Comparison of ENCODE assay signal across 20 cellular contexts in the genomic region with DNA sequence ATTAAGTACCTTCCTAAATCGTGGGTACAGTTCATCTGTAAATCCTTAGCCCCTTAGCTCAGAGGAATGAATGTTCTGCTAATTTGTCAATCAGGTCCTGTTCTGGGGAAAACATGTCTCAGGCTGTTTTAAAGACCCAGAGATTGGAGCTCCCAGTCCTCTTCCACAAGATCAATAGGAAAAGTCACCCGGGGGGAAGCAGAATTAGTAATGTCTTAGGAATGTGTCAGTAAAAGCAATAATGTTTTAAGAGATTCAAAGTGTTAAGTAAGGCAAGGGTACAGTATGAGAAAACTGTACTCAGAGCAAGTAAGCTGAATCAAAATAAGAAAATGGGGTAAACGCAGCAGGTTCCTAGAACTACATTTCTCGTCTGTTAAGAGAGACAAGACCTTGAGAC.
A peak's percentile ranks its signal among the peaks of the same experiment; 100 is the strongest.
DNase-seq lines count a peak whose midpoint lies in the region; ATAC-seq and TF ChIP-seq lines count a peak whose summit lies in the region.
"Had no signal": no experiment of that assay in that cellular context is flagged by ENCODE, and none has a peak within 500 bp of the region (broad histone marks: within the 10 kb centered on the region; RNA-seq: fewer than 3 reads in every experiment).

No MANE protein-coding gene starts in this region.

- no TSS peak for BruUV-seq in PC-9 (replicated peaks; lab: Mats Ljungman, UMichigan)

- 61 to 66% methylated on average over 4 of the region's 4 CpGs for WGBS in GM23248 (ENCODE audit: low coverage in 1 of 2, low lambda C conversion rate in 2 of 2, missing lambda C conversion rate in 2 of 2), 2 experiments
- 68 to 74% methylated on average over 3 to 4 of the region's 4 CpGs for WGBS in mesodermal cell (ENCODE audit: insufficient coverage in 2 of 2), 2 experiments

- in situ Hi-C loops in GM23248 (cut with MboI), result no loop called here

- H3K27me3 ChIP-seq in GM23248 (replicated peaks; ENCODE audit: insufficient read depth) (no peaks in the 10 kb centered on the region), PC-9 (ENCODE audit: insufficient read depth, low read depth) (no peaks in the 10 kb centered on the region)
- H3K27me3 ChIP-seq: ascending aorta, dorsolateral prefrontal cortex had no signal

- no peaks in the 10 kb centered on the region for H3K9me2 ChIP-seq in GM23248 (ENCODE audit: insufficient read depth)
- no peaks in the 10 kb centered on the region for H3K9me2 ChIP-seq in PC-9 (ENCODE audit: insufficient read depth)

- intact Hi-C loops in PC-9 (cut with micrococcal nuclease; ENCODE audit: unreplicated experiment) (no loop called here), CD14-positive monocyte (cut with micrococcal nuclease) (no loop called here)

- H3K9me3 ChIP-seq in GM23248 (ENCODE audit: low read depth), result no peaks in the 10 kb centered on the region
- H3K9me3 ChIP-seq in PC-9 (ENCODE audit: insufficient read depth, low read depth), result 0 out of 2 replicates have a peak, but pooled peaks cover 3% of the 10 kb centered on the region
- no peaks in the 10 kb centered on the region for H3K9me3 ChIP-seq in mesodermal cell (ENCODE audit: control insufficient read depth, low read length)
- H3K9me3 ChIP-seq: ascending aorta, thoracic aorta had no signal

- H3K4me2 ChIP-seq in GM23248 (ENCODE audit: unreplicated experiment) (no peak overlapping the region), PC-9 (0 out of 2 replicates have a peak overlapping the region, but pooled peaks have one; percentile 6)

- H3K36me3 ChIP-seq in GM23248 (ENCODE audit: low read depth) (peaks cover 10% of the 10 kb centered on the region; the same call in 1 of the 2 replicates), PC-9 (ENCODE audit: low read depth) (peaks cover 52% of the 10 kb centered on the region), mesodermal cell (ENCODE audit: control insufficient read depth, insufficient read depth, low read length) (peaks cover 47% of the 10 kb centered on the region)
- H3K36me3 ChIP-seq: thoracic aorta had no signal

- TF ChIP-seq CTCF in PC-9 (conservative IDR thresholded peaks at IDR 0.05) (no peak), choroid plexus epithelial cell (conservative IDR thresholded peaks at IDR 0.05; ENCODE audit: low read depth, low read length) (no peak), CD14-positive monocyte (IDR thresholded peaks at IDR 0.05) (no peak)

- peaks cover 20% of the 10 kb centered on the region; the same call in 1 of the 2 replicates for H3F3A ChIP-seq in GM23248 (ENCODE audit: insufficient read depth)
- peaks cover 36% of the 10 kb centered on the region for H3F3A ChIP-seq in PC-9 (ENCODE audit: insufficient read depth, low read depth)

- POLR2A ChIA-PET in PC-9 (lab: Charles Lee; ENCODE audit: unreplicated experiment), result no interaction called here

- CTCF ChIA-PET in PC-9 (lab: Charles Lee), result no interaction called here

- ATAC-seq in stimulated activated naive CD8-positive, alpha-beta T cell treated with anti-CD3 and anti-CD28 coated beads, Interleukin-15, Interleukin-2, amounts not matched to agents 100 U/mL and 50 U/mL, for 24 hours, result no peak
- ATAC-seq in GM19463 (IDR thresholded peaks at IDR 0.05; ENCODE audit: unreplicated experiment), result no peak
- no peak for ATAC-seq in GM18519 (IDR thresholded peaks at IDR 0.05; ENCODE audit: low FRiP score, unreplicated experiment)
- ATAC-seq: esophagus mucosa, natural killer cell had no signal

- H3K27ac ChIP-seq in GM23248 (no peak overlapping the region), PC-9 (peak overlapping the region; percentile 26), mesodermal cell (ENCODE audit: low read depth, low read length, severe bottlenecking) (peak overlapping the region; percentile 77)
- H3K27ac ChIP-seq: ascending aorta, thoracic aorta had no signal

- H3K4me3 ChIP-seq in GM23248 (no peak overlapping the region), PC-9 (no peak overlapping the region), choroid plexus epithelial cell (ENCODE audit: low read depth, low read length) (no peak overlapping the region), mesodermal cell (ENCODE audit: extremely low read depth, insufficient read depth, low read length, poor library complexity, severe bottlenecking) (no peak overlapping the region)
- H3K4me3 ChIP-seq: ascending aorta, dorsolateral prefrontal cortex, lung, thoracic aorta had no signal

- DNase-seq in GM23248 (peak; percentile 14), PC-9 (peak in 1 of 2 experiments; percentile 46), choroid plexus epithelial cell (ENCODE audit: low read depth) (peak; percentile 54), CD14-positive monocyte (ENCODE audit: low spot score) (no peak)
- DNase-seq in stimulated activated naive CD8-positive, alpha-beta T cell treated with anti-CD3 and anti-CD28 coated beads, Interleukin-15, Interleukin-2, amounts not matched to agents 100 U/mL and 50 U/mL, for 24 hours, result no peak
- DNase-seq: activated CD4-positive, alpha-beta memory T cell treated with anti-CD3 and anti-CD28 coated beads for 36 hours; activated naive CD4-positive, alpha-beta T cell treated with anti-CD3 and anti-CD28 coated beads for 36 hours; AML-193; dorsolateral prefrontal cortex; natural killer cell; NCI-H1930; T-helper 1 cell had no signal

- H3K36me3 Mint-ChIP-seq in CD14-positive monocyte, result peaks cover 40 to 51% of the 10 kb centered on the region in 2 donors
- H3K36me3 Mint-ChIP-seq: natural killer cell had no signal

- peaks cover 0 to 2% (median 0%) of the 10 kb centered on the region in 3 donors for H3K27me3 Mint-ChIP-seq in CD14-positive monocyte (ENCODE audit: low read depth in 3 of 3)
- H3K27me3 Mint-ChIP-seq: activated CD4-positive, alpha-beta memory T cell treated with anti-CD3 and anti-CD28 coated beads for 36 hours; IgD-negative memory B cell had no signal

- no peak overlapping the region for H3K4me3 Mint-ChIP-seq in CD14-positive monocyte
- H3K4me3 Mint-ChIP-seq: activated CD4-positive, alpha-beta memory T cell treated with anti-CD3 and anti-CD28 coated beads for 36 hours; activated naive CD4-positive, alpha-beta T cell treated with anti-CD3 and anti-CD28 coated beads for 36 hours; IgD-negative memory B cell; natural killer cell had no signal

- no peak overlapping the region for H2AFZ ChIP-seq in GM23248
- no peak overlapping the region for H2AFZ ChIP-seq in PC-9

- H4K20me1 ChIP-seq in GM23248 (ENCODE audit: insufficient read depth) (no peaks in the 10 kb centered on the region), PC-9 (ENCODE audit: insufficient read depth) (peaks cover 9% of the 10 kb centered on the region; the same call in 1 of the 2 replicates)

- no peaks in the 10 kb centered on the region for H3K4me1 Mint-ChIP-seq in CD14-positive monocyte
- H3K4me1 Mint-ChIP-seq: IgD-negative memory B cell, natural killer cell had no signal

- no peaks in the 10 kb centered on the region for H3K9me3 Mint-ChIP-seq in CD14-positive monocyte
- H3K9me3 Mint-ChIP-seq: activated CD4-positive, alpha-beta memory T cell treated with anti-CD3 and anti-CD28 coated beads for 36 hours; activated naive CD4-positive, alpha-beta T cell treated with anti-CD3 and anti-CD28 coated beads for 36 hours; IgD-negative memory B cell; natural killer cell had no signal

- H3K27ac Mint-ChIP-seq in CD14-positive monocyte, result no peak overlapping the region
- H3K27ac Mint-ChIP-seq: activated CD4-positive, alpha-beta memory T cell treated with anti-CD3 and anti-CD28 coated beads for 36 hours; activated naive CD4-positive, alpha-beta T cell treated with anti-CD3 and anti-CD28 coated beads for 36 hours; IgD-negative memory B cell; natural killer cell had no signal

- H3K4me1 ChIP-seq in GM23248 (ENCODE audit: insufficient read depth) (peaks cover 24% of the 10 kb centered on the region), PC-9 (replicated peaks; ENCODE audit: insufficient read depth) (peaks cover 37% of the 10 kb centered on the region), mesodermal cell (ENCODE audit: control insufficient read depth, insufficient read depth, low read length, poor library complexity, severe bottlenecking) (peaks cover 21% of the 10 kb centered on the region)
- H3K4me1 ChIP-seq: ascending aorta had no signal

- H3K79me2 ChIP-seq in GM23248 (ENCODE audit: insufficient read depth) (no peaks in the 10 kb centered on the region), PC-9 (ENCODE audit: low read depth) (peaks cover 17% of the 10 kb centered on the region; the same call in 1 of the 2 replicates)

- no peak overlapping the region for H3K9ac ChIP-seq in GM23248

Comparison
In these comparisons a context has a peak if more than half of its experiments do, and no peak if none do; other contexts are left out.
1. DNase-seq: peak in GM23248 (single experiment) and choroid plexus epithelial cell (single experiment); none in CD14-positive monocyte (single experiment) and stimulated activated naive CD8-positive, alpha-beta T cell treated with anti-CD3 and anti-CD28 coated beads, Interleukin-15, Interleukin-2, amounts not matched to agents 100 U/mL and 50 U/mL, for 24 hours (single experiment).